Comparison of ENCODE assay signal across 26 cellular contexts in the genomic region with DNA sequence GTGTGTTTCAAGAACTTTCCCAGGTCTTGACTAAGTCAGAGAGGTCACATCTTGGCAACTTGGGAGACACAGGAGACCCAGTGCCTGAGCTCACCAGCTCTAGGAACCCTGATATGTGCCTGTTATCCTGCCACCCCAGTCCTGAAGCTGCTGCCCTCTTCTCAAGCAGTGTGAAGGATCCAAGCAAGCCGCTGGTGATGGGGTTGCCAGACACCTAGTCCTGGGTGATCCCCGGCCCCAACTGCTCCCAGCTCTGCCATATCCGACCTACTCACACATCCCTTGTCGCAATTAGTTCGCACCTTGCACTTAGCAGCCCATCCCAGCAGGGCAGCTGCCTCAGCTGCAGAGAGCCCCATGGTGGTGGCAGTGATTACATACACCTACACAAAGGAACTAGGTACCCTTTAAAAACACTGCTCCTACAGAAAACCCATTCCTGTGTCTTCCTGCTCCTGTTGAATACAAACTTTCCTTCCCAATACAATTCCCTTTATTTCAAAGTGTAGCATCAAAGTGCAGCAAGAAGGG.
"Had no signal": no experiment of that assay in that cellular context is flagged by ENCODE, and none has a peak within 500 bp of the region (broad histone marks: within the 10 kb centered on the region; RNA-seq: fewer than 3 reads in every experiment).

No MANE protein-coding gene starts in this region.

- H3K4me1 Mint-ChIP-seq: activated CD4-positive, alpha-beta memory T cell treated with anti-CD3 and anti-CD28 coated beads, Interleukin-2, amount 10 ng/mL, durations not matched to agents 7 days and 5 days; activated T-helper 17 cell treated with anti-CD3 and anti-CD28 coated beads, Interleukin-2, amount 50 U/mL, for 72 hours had no signal

- H3K27ac ChIP-seq: brain microvascular endothelial cell, esophagus muscularis mucosa, heart right ventricle, right atrium auricular region, suprapubic skin, tibial artery, upper lobe of right lung had no signal

- DNase-seq: activated CD4-positive, alpha-beta memory T cell treated with anti-CD3 and anti-CD28 coated beads, Interleukin-2, amount 10 ng/mL, durations not matched to agents 7 days and 5 days; activated CD4-positive, alpha-beta T cell treated with anti-CD3 and anti-CD28 coated beads for 1 hour; activated CD4-positive, alpha-beta T cell treated with anti-CD3 and anti-CD28 coated beads, Interleukin-2, amount 10 ng/mL, durations not matched to agents 7 days and 5 days; activated gamma-delta T cell treated with Interleukin-2 at 50 U/mL for 16 hours; activated naive CD4-positive, alpha-beta T cell treated with anti-CD3 and anti-CD28 coated beads, Interleukin-2, amount 50 U/mL, for 16 hours; activated T-cell treated with anti-CD3 and anti-CD28 coated beads, Interleukin-2, amount 50 U/mL, for 4 hours; amniotic stem cell; brain microvascular endothelial cell; cortex of kidney; foreskin melanocyte; heart right ventricle; left colon; midbrain; naive thymus-derived CD4-positive, alpha-beta T cell; stimulated activated CD4-positive, alpha-beta T cell treated with anti-CD3 and anti-CD28 coated beads, Interleukin-1b, Interleukin-23, amount 100 ng/mL, for 48 hours; stimulated activated naive CD4-positive, alpha-beta T cell; T-helper 2 cell; tibial artery; upper lobe of right lung had no signal

- ATAC-seq: activated T-cell treated with anti-CD3 and anti-CD28 coated beads, Interleukin-2, amount 50 U/mL, for 4 hours; activated T-helper 17 cell treated with anti-CD3 and anti-CD28 coated beads, Interleukin-2, amount 50 U/mL, for 72 hours; left colon; naive thymus-derived CD4-positive, alpha-beta T cell; upper lobe of right lung had no signal

- H3K9me3 Mint-ChIP-seq: activated CD4-positive, alpha-beta memory T cell treated with anti-CD3 and anti-CD28 coated beads, Interleukin-2, amount 10 ng/mL, durations not matched to agents 7 days and 5 days; activated CD4-positive, alpha-beta T cell treated with anti-CD3 and anti-CD28 coated beads, Interleukin-2, amount 10 ng/mL, durations not matched to agents 7 days and 5 days; activated T-cell treated with anti-CD3 and anti-CD28 coated beads, Interleukin-2, amount 50 U/mL, for 4 hours; activated T-helper 17 cell treated with anti-CD3 and anti-CD28 coated beads, Interleukin-2, amount 50 U/mL, for 72 hours; naive thymus-derived CD4-positive, alpha-beta T cell had no signal

- H3K4me2 ChIP-seq: smooth muscle cell had no signal

- FAIRE-seq: astrocyte, keratinocyte had no signal

- H3K36me3 ChIP-seq: brain microvascular endothelial cell, right atrium auricular region, suprapubic skin, tibial artery, upper lobe of right lung had no signal

- H3K4me3 Mint-ChIP-seq: activated CD4-positive, alpha-beta memory T cell treated with anti-CD3 and anti-CD28 coated beads, Interleukin-2, amount 10 ng/mL, durations not matched to agents 7 days and 5 days; activated CD4-positive, alpha-beta T cell treated with anti-CD3 and anti-CD28 coated beads, Interleukin-2, amount 10 ng/mL, durations not matched to agents 7 days and 5 days; activated T-cell treated with anti-CD3 and anti-CD28 coated beads, Interleukin-2, amount 50 U/mL, for 4 hours; activated T-helper 17 cell treated with anti-CD3 and anti-CD28 coated beads, Interleukin-2, amount 50 U/mL, for 72 hours; naive thymus-derived CD4-positive, alpha-beta T cell had no signal

- H3K27ac Mint-ChIP-seq: activated CD4-positive, alpha-beta memory T cell treated with anti-CD3 and anti-CD28 coated beads, Interleukin-2, amount 10 ng/mL, durations not matched to agents 7 days and 5 days; activated CD4-positive, alpha-beta T cell treated with anti-CD3 and anti-CD28 coated beads, Interleukin-2, amount 10 ng/mL, durations not matched to agents 7 days and 5 days; activated T-helper 17 cell treated with anti-CD3 and anti-CD28 coated beads, Interleukin-2, amount 50 U/mL, for 72 hours; naive thymus-derived CD4-positive, alpha-beta T cell had no signal

- H3K27me3 ChIP-seq: brain microvascular endothelial cell, esophagus muscularis mucosa, right atrium auricular region, tibial artery, upper lobe of right lung had no signal

- H3K27me3 Mint-ChIP-seq: activated T-helper 17 cell treated with anti-CD3 and anti-CD28 coated beads, Interleukin-2, amount 50 U/mL, for 72 hours had no signal

- H3K9me3 ChIP-seq: esophagus muscularis mucosa, heart right ventricle, right atrium auricular region, suprapubic skin, tibial artery, upper lobe of right lung had no signal

- H3K4me3 ChIP-seq: esophagus muscularis mucosa, heart right ventricle, right atrium auricular region, smooth muscle cell, suprapubic skin, tibial artery, upper lobe of right lung had no signal
